In genomic region chr16:29975134-29975538, GRCh38 we compare ENCODE assay signal across 8 cellular contexts. TPM values are rescaled to one million over a fixed set of nuclear protein-coding genes. Genes with fewer than 3 reads are reported as not detected.
DNase-seq lines count a peak whose midpoint lies in the region; ATAC-seq and TF ChIP-seq lines count a peak whose summit lies in the region.

No MANE protein-coding gene starts in this region.

- H3K4me1 Mint-ChIP-seq in activated naive CD4-positive, alpha-beta T cell treated with anti-CD3 and anti-CD28 coated beads, Interleukin-2, amount 10 ng/mL, durations not matched to agents 7 days and 5 days: peaks cover 38% of the 10 kb centered on the region
- H3K4me1 Mint-ChIP-seq in brain (peaks cover 41% of the 10 kb centered on the region), memory B cell (peaks cover 25% of the 10 kb centered on the region), type B pancreatic cell (ENCODE audit: unreplicated experiment) (peaks cover 25% of the 10 kb centered on the region)

- DNase-seq in activated naive CD4-positive, alpha-beta T cell treated with anti-CD3 and anti-CD28 coated beads, Interleukin-2, amount 10 ng/mL, durations not matched to agents 7 days and 5 days: no peak
- no peak for DNase-seq in activated naive CD4-positive, alpha-beta T cell treated with anti-CD3 and anti-CD28 coated beads, Interleukin-2, amount 50 U/mL, for 16 hours
- DNase-seq in memory B cell (ENCODE audit: low spot score in 2 of 2) (no peak), type B pancreatic cell (ENCODE audit: extremely low spot score, unreplicated experiment) (no peak), NCI-H1105 (lab: John Stamatoyannopoulos, UW) (no peak), GM19238 (ENCODE audit: insufficient read length, low spot score) (no peak)

- no peaks in the 10 kb centered on the region for H3K9me3 Mint-ChIP-seq in activated naive CD4-positive, alpha-beta T cell treated with anti-CD3 and anti-CD28 coated beads, Interleukin-2, amount 10 ng/mL, durations not matched to agents 7 days and 5 days
- peaks cover 0 to 6% (median 0%) of the 10 kb centered on the region in 5 experiments for H3K9me3 Mint-ChIP-seq in brain
- H3K9me3 Mint-ChIP-seq in memory B cell: no peaks in the 10 kb centered on the region
- peaks cover 5% of the 10 kb centered on the region for H3K9me3 Mint-ChIP-seq in type B pancreatic cell

- TF ChIP-seq CTCF in brain (conservative IDR thresholded peaks at IDR 0.05) (no peak), type B pancreatic cell (conservative IDR thresholded peaks at IDR 0.05) (no peak)

- peaks cover 38% of the 10 kb centered on the region for H3K36me3 Mint-ChIP-seq in activated naive CD4-positive, alpha-beta T cell treated with anti-CD3 and anti-CD28 coated beads, Interleukin-2, amount 10 ng/mL, durations not matched to agents 7 days and 5 days
- H3K36me3 Mint-ChIP-seq in brain (peaks cover 47% of the 10 kb centered on the region), memory B cell (peaks cover 14% of the 10 kb centered on the region), type B pancreatic cell (peaks cover 22% of the 10 kb centered on the region)

- H3K27me3 Mint-ChIP-seq in activated naive CD4-positive, alpha-beta T cell treated with anti-CD3 and anti-CD28 coated beads, Interleukin-2, amount 10 ng/mL, durations not matched to agents 7 days and 5 days: no peaks in the 10 kb centered on the region
- peaks cover 11% of the 10 kb centered on the region for H3K27me3 Mint-ChIP-seq in brain
- H3K27me3 Mint-ChIP-seq in memory B cell: no peaks in the 10 kb centered on the region
- no peaks in the 10 kb centered on the region for H3K27me3 Mint-ChIP-seq in type B pancreatic cell

- peak overlapping the region; percentile 40 for H3K27ac Mint-ChIP-seq in activated naive CD4-positive, alpha-beta T cell treated with anti-CD3 and anti-CD28 coated beads, Interleukin-2, amount 10 ng/mL, durations not matched to agents 7 days and 5 days
- H3K27ac Mint-ChIP-seq in brain: peak overlapping the region; percentile 63 to 93 (median 84)
- H3K27ac Mint-ChIP-seq in memory B cell: peak overlapping the region; percentile 83
- peak overlapping the region; percentile 80 for H3K27ac Mint-ChIP-seq in type B pancreatic cell

- no peak for ATAC-seq in memory B cell (ENCODE audit: low read depth)
- ATAC-seq in GM21526 (IDR thresholded peaks at IDR 0.05; ENCODE audit: low FRiP score, unreplicated experiment): no peak

- H3K4me3 Mint-ChIP-seq in activated naive CD4-positive, alpha-beta T cell treated with anti-CD3 and anti-CD28 coated beads, Interleukin-2, amount 10 ng/mL, durations not matched to agents 7 days and 5 days: peak overlapping the region; percentile 81
- H3K4me3 Mint-ChIP-seq in brain (peak overlapping the region; percentile 87 to 96 (median 91)), memory B cell (peak overlapping the region; percentile 100), type B pancreatic cell (peak overlapping the region; percentile 93)

- CTCF ChIA-PET in activated naive CD4-positive, alpha-beta T cell treated with anti-CD3 and anti-CD28 coated beads, Interleukin-2, amount 10 ng/mL, durations not matched to agents 7 days and 5 days (lab: Charles Lee): interaction anchor here (1.8 to 2.8 kb wide), 2 partner anchors 13 to 30 kb away, joined by 6 to 9 read pairs; partner anchors contain the start of gene TMEM219

RNA-seq across cellular contexts. Expression of gene TAOK2, which starts 1.5 kb away (rescaled TPM):
- polyA plus RNA-seq in brain (ENCODE audit: insufficient read depth, low read depth, low replicate concordance): 45.4 TPM
- 42.6 and 52.4 TPM in 2 replicates for total RNA-seq in type B pancreatic cell (ENCODE audit: low replicate concordance)

RNA-seq across cellular contexts. Expression of gene TMEM219, which starts 13.3 kb away (rescaled TPM):
- 244 TPM for polyA plus RNA-seq in brain (ENCODE audit: insufficient read depth, low read depth, low replicate concordance)
- 72.4 and 73.5 TPM in 2 replicates for total RNA-seq in type B pancreatic cell (ENCODE audit: low replicate concordance)

RNA-seq across cellular contexts. Expression of gene HIRIP3, which starts 20.3 kb away (rescaled TPM):
- 85.9 TPM for polyA plus RNA-seq in brain (ENCODE audit: insufficient read depth, low read depth, low replicate concordance)
- total RNA-seq in type B pancreatic cell (ENCODE audit: low replicate concordance): 13.7 and 20.9 TPM in 2 replicates

RNA-seq across cellular contexts. Expression of gene INO80E, which starts 20.9 kb away (rescaled TPM):
- 147 TPM for polyA plus RNA-seq in brain (ENCODE audit: insufficient read depth, low read depth, low replicate concordance)
- total RNA-seq in type B pancreatic cell (ENCODE audit: low replicate concordance): 52.8 and 78.7 TPM in 2 replicates

RNA-seq across cellular contexts. Expression of gene DOC2A, which starts 35.7 kb away (rescaled TPM):
- 23.1 TPM for polyA plus RNA-seq in brain (ENCODE audit: insufficient read depth, low read depth, low replicate concordance)
- total RNA-seq in type B pancreatic cell (ENCODE audit: low replicate concordance): 6.9 and 9.7 TPM in 2 replicates
